16 cellular contexts compared by ENCODE assay signal in the genomic region with DNA sequence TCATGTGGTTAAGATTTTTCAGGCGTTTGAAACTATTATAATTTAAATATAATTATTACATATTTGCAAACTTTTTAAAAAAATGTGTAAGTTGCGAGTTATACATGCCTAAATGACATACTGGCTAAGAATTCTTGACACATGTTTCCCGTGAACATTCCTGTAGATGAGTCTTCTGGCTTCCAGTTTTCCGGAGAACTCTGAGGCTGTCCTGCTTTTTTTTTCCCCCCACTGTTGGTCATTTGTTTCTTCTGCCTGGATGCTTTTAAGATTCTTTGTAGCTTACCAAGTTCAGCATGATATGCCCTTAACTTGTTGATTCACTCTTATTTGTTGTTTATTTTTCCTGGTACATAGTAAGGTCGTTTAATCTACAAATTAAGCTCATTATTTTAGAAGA. TPM values are rescaled to one million over a fixed set of nuclear protein-coding genes. Genes with fewer than 3 reads are reported as not detected.
DNase-seq lines count a peak whose midpoint lies in the region; ATAC-seq and TF ChIP-seq lines count a peak whose summit lies in the region.
"Had no signal": no experiment of that assay in that cellular context is flagged by ENCODE, and none has a peak within 500 bp of the region (broad histone marks: within the 10 kb centered on the region; RNA-seq: fewer than 3 reads in every experiment).

No MANE protein-coding gene starts in this region.

- POLR2A ChIA-PET in CD4-positive, alpha-beta T cell (lab: Charles Lee): no interaction called here

- intact Hi-C loops in CD4-positive, alpha-beta T cell (cut with DNase I, micrococcal nuclease): no loop called here

- DNase-seq in AG08396 (ENCODE audit: low spot score): peak; percentile 45
- DNase-seq in HFFc6: peak; percentile 83
- DNase-seq in brain microvascular endothelial cell: peak; percentile 76
- DNase-seq in kidney tubule cell (ENCODE audit: low spot score): peak; percentile 38
- DNase-seq in G401 (ENCODE audit: low spot score): no peak
- no peak for DNase-seq in CD4-positive, alpha-beta T cell
- DNase-seq in putamen (ENCODE audit: low spot score): no peak
- DNase-seq: cortex of kidney, NCI-H2081 treated with DMSO at 0.1 percent for 48 hours, RPMI8226 had no signal

- no peaks in the 10 kb centered on the region for H3K9me3 Mint-ChIP-seq in HFFc6
- H3K9me3 Mint-ChIP-seq in CD4-positive, alpha-beta T cell: no peaks in the 10 kb centered on the region
- H3K9me3 Mint-ChIP-seq: neural crest cell; T-helper 1 cell treated with Interleukin-12 subunit alpha and Interleukin-12 subunit beta and Interleukin-4 antibody, amounts not matched to agents 30 μg/mL and 1 μg/mL, for 36 hours had no signal

- H3K4me3 ChIP-seq in brain microvascular endothelial cell (ENCODE audit: low read depth, low read length): no peak overlapping the region

- ATAC-seq in CD4-positive, alpha-beta T cell (ENCODE audit: poor library complexity): no peak
- no peak for ATAC-seq in HG02938 (IDR thresholded peaks at IDR 0.05; ENCODE audit: unreplicated experiment)
- ATAC-seq: activated CD4-positive, CD25-positive, alpha-beta regulatory T cell treated with anti-CD3 and anti-CD28 coated beads, Interleukin-2, amount 50 U/mL, for 24 hours; esophagus mucosa had no signal

- H3K9me3 ChIP-seq in CD4-positive, alpha-beta T cell (ENCODE audit: control insufficient read depth, low read length): no peaks in the 10 kb centered on the region

- H3K27ac Mint-ChIP-seq in HFFc6: peak overlapping the region; percentile 89
- H3K27ac Mint-ChIP-seq in CD4-positive, alpha-beta T cell: no peak overlapping the region
- H3K27ac Mint-ChIP-seq: B cell; T-helper 1 cell treated with Interleukin-12 subunit alpha and Interleukin-12 subunit beta and Interleukin-4 antibody, amounts not matched to agents 30 μg/mL and 1 μg/mL, for 36 hours had no signal

- H3K4me1 Mint-ChIP-seq in HFFc6 (ENCODE audit: low read depth): peaks cover 5% of the 10 kb centered on the region
- peaks cover 24% of the 10 kb centered on the region for H3K4me1 Mint-ChIP-seq in CD4-positive, alpha-beta T cell (ENCODE audit: low read depth)
- H3K4me1 Mint-ChIP-seq: neural crest cell had no signal

- H3K27me3 Mint-ChIP-seq in HFFc6 (ENCODE audit: insufficient read depth): no peaks in the 10 kb centered on the region
- no peaks in the 10 kb centered on the region for H3K27me3 Mint-ChIP-seq in CD4-positive, alpha-beta T cell
- H3K27me3 Mint-ChIP-seq: B cell had no signal

- H3K36me3 Mint-ChIP-seq in HFFc6 (ENCODE audit: low read depth): peaks cover 32% of the 10 kb centered on the region
- no peaks in the 10 kb centered on the region for H3K36me3 Mint-ChIP-seq in CD4-positive, alpha-beta T cell (ENCODE audit: low read depth)

- TF ChIP-seq CTCF in HFFc6 (IDR thresholded peaks at IDR 0.05) (no peak), brain microvascular endothelial cell (IDR thresholded peaks at IDR 0.05; ENCODE audit: low read depth, low read length, missing control alignments) (no peak)
- TF ChIP-seq CTCF in CD4-positive, alpha-beta T cell (IDR thresholded peaks at IDR 0.05): no peak

- H3K27ac ChIP-seq in brain microvascular endothelial cell: peak overlapping the region; percentile 59
- H3K27ac ChIP-seq in CD4-positive, alpha-beta T cell (ENCODE audit: low read depth, low read length): no peak overlapping the region

- H3K36me3 ChIP-seq in brain microvascular endothelial cell (replicated peaks): no peaks in the 10 kb centered on the region

- H3K27me3 ChIP-seq in brain microvascular endothelial cell (replicated peaks): no peaks in the 10 kb centered on the region
- H3K27me3 ChIP-seq in CD4-positive, alpha-beta T cell (ENCODE audit: control insufficient read depth, insufficient read depth, low read length): no peaks in the 10 kb centered on the region

- in situ Hi-C loops in brain microvascular endothelial cell (cut with HindIII; ENCODE audit: low pct_ligation_motif_present, low sequenced_read_pairs): no loop called here
- in situ Hi-C loops in G401 (cut with HindIII; ENCODE audit: low sequenced_read_pairs): no loop called here

- CTCF ChIA-PET in CD4-positive, alpha-beta T cell (lab: Charles Lee): interaction anchor here (1.8 kb wide), 1 partner anchor 36 kb away, joined by 5 read pairs; no protein-coding TSS in a partner anchor

- H3K4me3 Mint-ChIP-seq in HFFc6: peak overlapping the region; percentile 71
- no peak overlapping the region for H3K4me3 Mint-ChIP-seq in CD4-positive, alpha-beta T cell
- H3K4me3 Mint-ChIP-seq: B cell; neural crest cell; T-helper 1 cell treated with Interleukin-12 subunit alpha and Interleukin-12 subunit beta and Interleukin-4 antibody, amounts not matched to agents 30 μg/mL and 1 μg/mL, for 36 hours had no signal

RNA-seq across cellular contexts. Expression of a gene that starts 32.6 kb away (rescaled TPM):
- total RNA-seq in HFFc6 (2021; fragmentation: NEBNext Ultra II Directional; extraction: Animal tissue kit (Norgen Biotek cat#: 25700)): 100 to 1,000 TPM in 1 of 6 experiments, 10 to 100 TPM in 5; 75.4 to 101 (median 82.2) TPM
- total RNA-seq in G401 (2014; rRNA removed; shearing (Covaris generic)): 27.1 and 43.6 TPM in 2 replicates
- 10 to 100 TPM; 68.5 to 72.5 TPM for total RNA-seq in CD4-positive, alpha-beta T cell

Comparison
In these comparisons a context has a peak if more than half of its experiments do, and no peak if none do; other contexts are left out.
1. DNase-seq: peak in AG08396 (single experiment), HFFc6 (single experiment), brain microvascular endothelial cell (single experiment) and kidney tubule cell (single experiment); none in G401 (single experiment), CD4-positive, alpha-beta T cell (0 of 10) and putamen (single experiment).